1 cellular context compared by ENCODE assay signal in the genomic region with DNA sequence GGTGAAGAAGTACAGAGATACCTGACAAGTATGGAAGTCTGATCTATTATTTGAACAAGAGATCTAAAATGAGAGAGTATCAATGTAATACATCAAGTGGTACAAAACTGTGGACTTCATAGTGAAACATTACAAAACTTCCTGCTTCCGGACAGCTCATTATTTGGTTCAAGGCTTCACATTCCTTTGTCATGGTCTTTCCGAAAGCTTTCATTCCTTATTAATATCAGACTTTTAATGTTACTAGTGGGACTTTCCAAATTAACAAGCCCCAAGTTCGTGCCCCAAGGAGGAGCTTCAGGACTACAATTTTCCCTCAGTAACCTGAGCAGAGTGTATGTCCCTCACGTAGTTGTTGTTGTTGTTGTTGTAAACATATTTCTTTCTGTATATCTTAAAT.
TF ChIP-seq lines count a peak whose summit lies in the region.

No MANE protein-coding gene starts in this region.

TF ChIP-seq in A549, 52 proteins besides CTCF, POLR2A, EP300 and RAD21 (continued from another document):
- TF ChIP-seq, protein P1, sequence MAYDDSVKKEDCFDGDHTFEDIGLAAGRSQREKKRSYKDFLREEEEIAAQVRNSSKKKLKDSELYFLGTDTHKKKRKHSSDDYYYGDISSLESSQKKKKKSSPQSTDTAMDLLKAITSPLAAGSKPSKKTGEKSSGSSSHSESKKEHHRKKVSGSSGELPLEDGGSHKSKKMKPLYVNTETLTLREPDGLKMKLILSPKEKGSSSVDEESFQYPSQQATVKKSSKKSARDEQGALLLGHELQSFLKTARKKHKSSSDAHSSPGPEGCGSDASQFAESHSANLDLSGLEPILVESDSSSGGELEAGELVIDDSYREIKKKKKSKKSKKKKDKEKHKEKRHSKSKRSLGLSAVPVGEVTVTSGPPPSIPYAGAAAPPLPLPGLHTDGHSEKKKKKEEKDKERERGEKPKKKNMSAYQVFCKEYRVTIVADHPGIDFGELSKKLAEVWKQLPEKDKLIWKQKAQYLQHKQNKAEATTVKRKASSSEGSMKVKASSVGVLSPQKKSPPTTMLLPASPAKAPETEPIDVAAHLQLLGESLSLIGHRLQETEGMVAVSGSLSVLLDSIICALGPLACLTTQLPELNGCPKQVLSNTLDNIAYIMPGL (CRISPR knock-in tag; IDR thresholded peaks at IDR 0.05; ENCODE audit: borderline replicate concordance): no peak
- TF ChIP-seq HOXA7 (CRISPR knock-in tag; IDR thresholded peaks at IDR 0.05) (no peak), POLR2AphosphoS2 (conservative IDR thresholded peaks at IDR 0.05; ENCODE audit: low read length) (no peak)
- TF ChIP-seq, protein P2, sequence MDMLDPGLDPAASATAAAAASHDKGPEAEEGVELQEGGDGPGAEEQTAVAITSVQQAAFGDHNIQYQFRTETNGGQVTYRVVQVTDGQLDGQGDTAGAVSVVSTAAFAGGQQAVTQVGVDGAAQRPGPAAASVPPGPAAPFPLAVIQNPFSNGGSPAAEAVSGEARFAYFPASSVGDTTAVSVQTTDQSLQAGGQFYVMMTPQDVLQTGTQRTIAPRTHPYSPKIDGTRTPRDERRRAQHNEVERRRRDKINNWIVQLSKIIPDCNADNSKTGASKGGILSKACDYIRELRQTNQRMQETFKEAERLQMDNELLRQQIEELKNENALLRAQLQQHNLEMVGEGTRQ (IDR thresholded peaks at IDR 0.05): no peak
